Comparison of ENCODE assay signal across 18 cellular contexts in genomic region chr11:12135185-12135584, GRCh38.
"Had no signal": no experiment of that assay in that cellular context is flagged by ENCODE, and none has a peak within 500 bp of the region (broad histone marks: within the 10 kb centered on the region; RNA-seq: fewer than 3 reads in every experiment).

No MANE protein-coding gene starts in this region.

- H3K9me3 ChIP-seq: colonic mucosa, heart right ventricle, left lung had no signal

- H3K4me3 ChIP-seq: colonic mucosa, heart right ventricle, left lung had no signal

- H3K27ac Mint-ChIP-seq: activated CD8-positive, alpha-beta memory T cell treated with anti-CD3 and anti-CD28 coated beads, Interleukin-2, amount 10 ng/mL, durations not matched to agents 7 days and 5 days; mesothelial cell of epicardium; nephron had no signal

- DNase-seq: activated CD4-positive, alpha-beta memory T cell treated with anti-CD3 and anti-CD28 coated beads, Interleukin-2, amount 10 ng/mL, durations not matched to agents 7 days and 5 days; activated CD8-positive, alpha-beta memory T cell treated with anti-CD3 and anti-CD28 coated beads, Interleukin-2, amount 10 ng/mL, durations not matched to agents 7 days and 5 days; activated naive CD4-positive, alpha-beta T cell treated with Interleukin-2 at 50 U/mL for 16 hours; activated naive CD8-positive, alpha-beta T cell treated with anti-CD3 and anti-CD28 coated beads, Interleukin-2, amount 10 ng/mL, durations not matched to agents 7 days and 5 days; amygdala; brain microvascular endothelial cell; central memory CD4-positive, alpha-beta T cell; colonic mucosa; effector CD4-positive, alpha-beta T cell; heart right ventricle; stimulated activated CD4-positive, alpha-beta T cell treated with anti-CD3 and anti-CD28 coated beads, Interleukin-15, amount 100 ng/mL, for 24 hours; stimulated activated CD4-positive, alpha-beta T cell treated with anti-CD3 and anti-CD28 coated beads, Interleukin-2, amount 100 ng/mL, for 48 hours; stimulated activated naive CD8-positive, alpha-beta T cell treated with anti-CD3 and anti-CD28 coated beads, Interleukin-15, amount 100 ng/mL, for 72 hours; WERI-Rb-1 had no signal

- ATAC-seq: activated CD8-positive, alpha-beta memory T cell treated with anti-CD3 and anti-CD28 coated beads, Interleukin-2, amount 10 ng/mL, durations not matched to agents 7 days and 5 days; esophagus mucosa; heart right ventricle; left lung; stimulated activated naive CD8-positive, alpha-beta T cell treated with anti-CD3 and anti-CD28 coated beads, Interleukin-15, amount 100 ng/mL, for 72 hours had no signal

- H3K27me3 ChIP-seq: brain microvascular endothelial cell, colonic mucosa, heart right ventricle, left lung had no signal

- H3K9me3 Mint-ChIP-seq: activated CD4-positive, alpha-beta memory T cell treated with anti-CD3 and anti-CD28 coated beads, Interleukin-2, amount 10 ng/mL, durations not matched to agents 7 days and 5 days; activated naive CD8-positive, alpha-beta T cell treated with anti-CD3 and anti-CD28 coated beads, Interleukin-2, amount 10 ng/mL, durations not matched to agents 7 days and 5 days; mesothelial cell of epicardium; nephron; stimulated activated naive CD8-positive, alpha-beta T cell treated with anti-CD3 and anti-CD28 coated beads, Interleukin-15, amount 100 ng/mL, for 72 hours had no signal

- H3K27ac ChIP-seq: brain microvascular endothelial cell, WERI-Rb-1 had no signal

- H3K4me3 Mint-ChIP-seq: activated CD4-positive, alpha-beta memory T cell treated with anti-CD3 and anti-CD28 coated beads, Interleukin-2, amount 10 ng/mL, durations not matched to agents 7 days and 5 days; activated CD8-positive, alpha-beta memory T cell treated with anti-CD3 and anti-CD28 coated beads, Interleukin-2, amount 10 ng/mL, durations not matched to agents 7 days and 5 days; mesothelial cell of epicardium; nephron had no signal

- H3K27me3 Mint-ChIP-seq: activated CD4-positive, alpha-beta memory T cell treated with anti-CD3 and anti-CD28 coated beads, Interleukin-2, amount 10 ng/mL, durations not matched to agents 7 days and 5 days; activated CD8-positive, alpha-beta memory T cell treated with anti-CD3 and anti-CD28 coated beads, Interleukin-2, amount 10 ng/mL, durations not matched to agents 7 days and 5 days; activated naive CD8-positive, alpha-beta T cell treated with anti-CD3 and anti-CD28 coated beads, Interleukin-2, amount 10 ng/mL, durations not matched to agents 7 days and 5 days; stimulated activated naive CD8-positive, alpha-beta T cell treated with anti-CD3 and anti-CD28 coated beads, Interleukin-15, amount 100 ng/mL, for 72 hours had no signal

- H3K36me3 ChIP-seq: colonic mucosa, left lung, WERI-Rb-1 had no signal

- H3K36me3 Mint-ChIP-seq: mesothelial cell of epicardium had no signal
